Comparison of ENCODE assay signal across 16 cellular contexts in genomic region chr2:149885946-149886345, GRCh38.
"Had no signal": no experiment of that assay in that cellular context is flagged by ENCODE, and none has a peak within 500 bp of the region (broad histone marks: within the 10 kb centered on the region; RNA-seq: fewer than 3 reads in every experiment).

No MANE protein-coding gene starts in this region.

- H3K36me3 ChIP-seq: cardiac muscle cell, prostate gland, tibial artery had no signal

- H3K4me3 ChIP-seq: cardiac muscle cell, prostate gland, tibial artery had no signal

- FAIRE-seq: endometrium had no signal

- H3K4me1 ChIP-seq: prostate gland, tibial artery had no signal

- H3K27me3 ChIP-seq: cardiac muscle cell, tibial artery had no signal

- H3K9me3 ChIP-seq: prostate gland, tibial artery had no signal

- H3K27ac ChIP-seq: cardiac muscle cell, prostate gland, tibial artery, VCaP had no signal

- DNase-seq: activated CD4-positive, alpha-beta T cell treated with anti-CD3 and anti-CD28 coated beads, Interleukin-2, amount 10 ng/mL, durations not matched to agents 24 days and 14 days; activated CD8-positive, alpha-beta memory T cell treated with anti-CD3 and anti-CD28 coated beads, Interleukin-2, amount 10 ng/mL, durations not matched to agents 7 days and 5 days; activated CD8-positive, alpha-beta T cell treated with anti-CD3 and anti-CD28 coated beads for 36 hours; activated T-cell treated with anti-CD3 and anti-CD28 coated beads for 4 hours; aorta; effector CD4-positive, alpha-beta T cell; foreskin melanocyte; hippocampal formation; left ventricle myocardium superior; stimulated activated CD4-positive, alpha-beta T cell treated with anti-CD3 and anti-CD28 coated beads, Interleukin-4, amount 100 ng/mL, for 24 hours; stimulated activated naive CD8-positive, alpha-beta T cell treated with anti-CD3 and anti-CD28 coated beads, Interleukin-15, amount 100 ng/mL, for 72 hours; tibial artery had no signal
